Comparison of ENCODE assay signal across 25 cellular contexts in the genomic region with DNA sequence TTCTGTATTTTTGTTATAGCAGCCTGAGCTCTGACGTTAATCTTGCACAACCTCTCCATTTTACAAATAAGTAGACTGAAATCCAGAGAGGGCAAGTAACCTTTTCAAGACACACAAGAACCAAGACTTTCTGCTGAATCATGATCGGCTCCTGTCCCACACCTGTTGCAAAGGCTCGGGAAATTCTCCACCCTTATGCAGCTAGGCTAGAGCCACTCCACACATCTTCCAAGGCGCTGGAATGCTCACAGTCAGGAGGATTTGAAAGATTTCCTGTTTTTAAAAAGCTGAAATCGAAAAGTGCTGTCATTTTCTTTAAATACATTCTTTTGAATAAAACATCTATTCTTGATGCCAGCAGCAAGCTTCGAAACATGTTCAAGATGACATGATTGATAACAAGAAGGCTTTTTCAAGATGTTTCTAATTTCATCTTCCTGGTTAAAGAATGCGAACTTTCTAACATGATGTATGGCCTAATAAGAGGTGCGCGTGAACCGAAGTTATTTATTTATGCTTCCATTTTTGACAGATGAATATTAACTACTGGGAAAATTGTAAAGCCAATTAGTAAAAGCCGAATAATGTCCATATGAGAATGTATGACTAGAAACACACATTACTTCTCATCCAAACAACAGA.
DNase-seq lines count a peak whose midpoint lies in the region; ATAC-seq, FAIRE-seq and TF ChIP-seq lines count a peak whose summit lies in the region.
"Had no signal": no experiment of that assay in that cellular context is flagged by ENCODE, and none has a peak within 500 bp of the region (broad histone marks: within the 10 kb centered on the region; RNA-seq: fewer than 3 reads in every experiment).

No MANE protein-coding gene starts in this region.

- TF ChIP-seq CTCF in A673 (conservative IDR thresholded peaks at IDR 0.05; ENCODE audit: low read depth, low read length) (no peak), astrocyte (IDR thresholded peaks at IDR 0.05; ENCODE audit: insufficient read depth, low read depth, low read length) (no peak), nephron (IDR thresholded peaks at IDR 0.05; ENCODE audit: unreplicated experiment in 3 of 3) (no peak)

- no TSS peak for BruUV-seq in A673 (replicated peaks; lab: Mats Ljungman, UMichigan)

- intact Hi-C loops in A673 (cut with micrococcal nuclease; ENCODE audit: unreplicated experiment), result no loop called here

- no peak overlapping the region for H2AFZ ChIP-seq in astrocyte (ENCODE audit: low read depth, low read length)
- H2AFZ ChIP-seq: PC-9 had no signal

- POLR2A ChIA-PET in A673 (lab: Charles Lee; ENCODE audit: low non-redundant PET), result no interaction called here

- no peak for FAIRE-seq in astrocyte (lab: Jason Lieb, UNC)
- FAIRE-seq: GM12891 had no signal

- H3K9me3 Mint-ChIP-seq in astrocyte (ENCODE audit: unreplicated experiment), result peaks cover 4% of the 10 kb centered on the region
- no peaks in the 10 kb centered on the region for H3K9me3 Mint-ChIP-seq in nephron
- H3K9me3 Mint-ChIP-seq: CD4-positive, alpha-beta memory T cell had no signal

- no peaks in the 10 kb centered on the region for H4K20me1 ChIP-seq in astrocyte (ENCODE audit: insufficient read depth, low read length)

- no peak overlapping the region for H3K9ac ChIP-seq in astrocyte (ENCODE audit: low read length)

- H3K27me3 ChIP-seq in A673 (replicated peaks; ENCODE audit: insufficient read depth, low read depth, low read length, poor library complexity), result no peaks in the 10 kb centered on the region
- peaks cover 2% of the 10 kb centered on the region for H3K27me3 ChIP-seq in astrocyte (ENCODE audit: insufficient read depth, low read length)
- H3K27me3 ChIP-seq: SJSA1 had no signal

- H3K27me3 Mint-ChIP-seq in astrocyte (ENCODE audit: low read depth, unreplicated experiment) (peaks cover 40% of the 10 kb centered on the region), nephron (ENCODE audit: low read depth) (peaks cover 4% of the 10 kb centered on the region)

- H3K4me1 Mint-ChIP-seq in astrocyte (ENCODE audit: low read depth, unreplicated experiment), result peaks cover 7% of the 10 kb centered on the region
- peaks cover 63% of the 10 kb centered on the region for H3K4me1 Mint-ChIP-seq in nephron

- H3K4me1 ChIP-seq in A673 (ENCODE audit: insufficient read depth, low read length, poor library complexity, severe bottlenecking) (peaks cover 34% of the 10 kb centered on the region), astrocyte (ENCODE audit: insufficient read depth, low read length) (peaks cover 5% of the 10 kb centered on the region)

- no peak overlapping the region for H3K4me3 Mint-ChIP-seq in astrocyte (ENCODE audit: unreplicated experiment)
- H3K4me3 Mint-ChIP-seq in nephron, result no peak overlapping the region
- H3K4me3 Mint-ChIP-seq: CD4-positive, alpha-beta memory T cell had no signal

- CTCF ChIA-PET in A673 (lab: Charles Lee), result no interaction called here

- H3K79me2 ChIP-seq in astrocyte (ENCODE audit: insufficient read depth, low read length), result no peaks in the 10 kb centered on the region

- H3K36me3 ChIP-seq in A673 (ENCODE audit: insufficient read depth, low read length, poor library complexity, severe bottlenecking) (no peaks in the 10 kb centered on the region), astrocyte (ENCODE audit: insufficient read depth, low read length) (no peaks in the 10 kb centered on the region)
- H3K36me3 ChIP-seq: SJSA1 had no signal

- DNase-seq in A673 (ENCODE audit: low spot score) (peak; percentile 37), astrocyte (ENCODE audit: low read depth) (peak; percentile 41), fibroblast of peridontal ligament (ENCODE audit: extremely low read depth) (peak; percentile 21), UCSD-AML1 (lab: John Stamatoyannopoulos, UW; ENCODE audit: unreplicated experiment) (no peak), GM03348 (ENCODE audit: low spot score) (no peak)
- DNase-seq in activated CD4-positive, CD25-positive, alpha-beta regulatory T cell treated with anti-CD3 and anti-CD28 coated beads, Interleukin-2, amount 50 U/mL, for 72 hours, result no peak
- DNase-seq: 8988T; C1 segment of cervical spinal cord; CD4-positive, alpha-beta memory T cell; COR-L47; GDM1; Karpas-422; NCI-H1092; NCI-H1436; NCI-H2029; NCI-H446; NCI-H524 treated with DMSO at 0.1 percent for 48 hours; NCI-H82; PC-9; Right ventricle myocardium superior had no signal

- H3K27ac ChIP-seq in A673 (ENCODE audit: low read depth, low read length, poor library complexity, severe bottlenecking) (peak overlapping the region; percentile 62), astrocyte (ENCODE audit: low read depth, low read length) (no peak overlapping the region)
- H3K27ac ChIP-seq: PC-9, SJSA1 had no signal

- H3K27ac Mint-ChIP-seq in astrocyte (ENCODE audit: unreplicated experiment) (no peak overlapping the region), nephron (peak overlapping the region; percentile 82 to 93 (median 84))

- H3K9me3 ChIP-seq in A673 (ENCODE audit: low read depth, low read length, poor library complexity, severe bottlenecking), result no peaks in the 10 kb centered on the region
- H3K9me3 ChIP-seq in astrocyte (ENCODE audit: insufficient read depth, low read depth, low read length), result no peaks in the 10 kb centered on the region
- H3K9me3 ChIP-seq: SJSA1 had no signal

- H3K4me2 ChIP-seq in astrocyte (ENCODE audit: low read length), result no peak overlapping the region
- H3K4me2 ChIP-seq: PC-9 had no signal

- H3K4me3 ChIP-seq in A673 (ENCODE audit: low read depth, low read length, poor library complexity, severe bottlenecking) (no peak overlapping the region), astrocyte (ENCODE audit: insufficient read depth, low read depth, low read length) (no peak overlapping the region)
- H3K4me3 ChIP-seq: PC-9, SJSA1 had no signal

- H3K36me3 Mint-ChIP-seq in astrocyte (ENCODE audit: low read depth, unreplicated experiment) (no peaks in the 10 kb centered on the region), nephron (ENCODE audit: low read depth) (no peaks in the 10 kb centered on the region)
- H3K36me3 Mint-ChIP-seq: CD4-positive, alpha-beta memory T cell had no signal

- ATAC-seq in HG02885 (IDR thresholded peaks at IDR 0.05; ENCODE audit: poor library complexity, unreplicated experiment), result no peak
- ATAC-seq: HCT116 had no signal

Comparison
In these comparisons a context has a peak if more than half of its experiments do, and no peak if none do; other contexts are left out.
1. DNase-seq: peak in A673 (single experiment), astrocyte (single experiment) and fibroblast of peridontal ligament (single experiment); none in UCSD-AML1 (single experiment), activated CD4-positive, CD25-positive, alpha-beta regulatory T cell treated with anti-CD3 and anti-CD28 coated beads, Interleukin-2, amount 50 U/mL, for 72 hours (single experiment) and GM03348 (single experiment).